Comparison of ENCODE assay signal across 26 cellular contexts in the genomic region with DNA sequence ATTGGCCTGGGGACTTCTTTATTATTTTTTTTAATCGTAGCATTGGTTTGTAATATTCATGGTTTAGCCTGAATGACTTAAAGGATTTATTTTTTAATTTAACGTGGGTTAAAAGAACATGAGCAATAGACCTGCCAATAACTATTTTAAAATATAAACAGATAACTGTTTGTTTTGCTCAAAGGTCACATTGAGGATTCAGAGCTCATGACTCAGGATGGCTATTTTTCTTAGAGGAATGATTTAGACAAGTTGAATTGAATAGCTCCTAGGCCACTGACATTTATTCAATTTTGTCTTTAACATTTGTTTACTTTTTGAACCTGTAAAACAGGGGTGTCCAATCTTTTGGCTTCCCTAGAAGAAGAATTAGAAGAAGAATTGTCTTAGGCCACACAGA.
"Had no signal": no experiment of that assay in that cellular context is flagged by ENCODE, and none has a peak within 500 bp of the region (broad histone marks: within the 10 kb centered on the region; RNA-seq: fewer than 3 reads in every experiment).

No MANE protein-coding gene starts in this region.

- FAIRE-seq: endometrium, frontal cortex, small intestine had no signal

- DNase-seq: cerebellar nuclear complex; cortex of kidney; effector memory CD8-positive, alpha-beta T cell; erythroblast; esophagus squamous epithelium; head of caudate nucleus; kidney; left lung; natural killer cell; occipital lobe; ovary; posterior cingulate gyrus; psoas muscle; right cardiac atrium; small intestine; stimulated activated CD4-positive, alpha-beta T cell treated with anti-CD3 and anti-CD28 coated beads, Interleukin-12 subunit alpha, Interleukin-12 subunit beta, amount 100 ng/mL, for 4 hours; stimulated activated CD4-positive, alpha-beta T cell treated with anti-CD3 and anti-CD28 coated beads, Interleukin-1b, Interleukin-23, amount 100 ng/mL, for 48 hours; stimulated activated CD4-positive, alpha-beta T cell treated with anti-CD3 and anti-CD28 coated beads, Interleukin-4, amount 100 ng/mL, for 1 hour; stimulated activated CD8-positive, alpha-beta memory T cell treated with anti-CD3 and anti-CD28 coated beads, Interleukin-4, amount 100 ng/mL, for 48 hours; stimulated activated naive CD4-positive, alpha-beta T cell; stomach; testis; tibial artery had no signal

- ATAC-seq: effector memory CD8-positive, alpha-beta T cell; left lung; natural killer cell; psoas muscle; right cardiac atrium had no signal

- H3K27me3 Mint-ChIP-seq: effector memory CD8-positive, alpha-beta T cell; type B pancreatic cell had no signal

- H3K27me3 ChIP-seq: esophagus squamous epithelium, left lung, ovary, stomach, testis, tibial artery had no signal

- H3K36me3 ChIP-seq: esophagus squamous epithelium, left lung, ovary, stomach, tibial artery had no signal

- H3K9me3 ChIP-seq: esophagus squamous epithelium, left lung, ovary, psoas muscle, stomach, testis, tibial artery had no signal

- H3K4me3 ChIP-seq: esophagus squamous epithelium, left lung, ovary, psoas muscle, stomach, testis, tibial artery had no signal

- H3K4me1 ChIP-seq: left lung, testis had no signal

- H3K27ac Mint-ChIP-seq: natural killer cell, type B pancreatic cell had no signal

- H3K36me3 Mint-ChIP-seq: natural killer cell had no signal

- H3K27ac ChIP-seq: esophagus squamous epithelium, left lung, ovary, psoas muscle, stomach, testis, tibial artery had no signal

- H3K4me3 Mint-ChIP-seq: effector memory CD8-positive, alpha-beta T cell; natural killer cell; type B pancreatic cell had no signal
